ENCODE assay signal across 1 cellular context in the genomic region with DNA sequence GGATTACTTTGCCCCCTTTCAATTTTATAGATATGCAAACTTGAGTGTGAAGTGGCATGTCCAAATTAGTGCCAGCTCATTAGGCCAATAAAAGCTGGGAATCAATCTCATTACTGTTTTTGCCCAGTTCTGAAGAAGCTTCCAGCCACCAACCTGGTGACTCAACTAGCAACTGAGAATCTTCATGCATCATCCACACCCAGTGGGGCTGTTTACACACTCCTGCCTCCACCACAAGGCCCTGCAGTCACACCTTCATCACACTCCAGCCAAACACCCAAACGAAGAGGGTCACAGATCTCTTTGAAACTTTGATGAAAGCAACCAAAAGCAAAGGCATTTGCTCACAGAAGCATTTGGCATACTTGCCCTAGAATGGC.
TF ChIP-seq lines count a peak whose summit lies in the region.

No MANE protein-coding gene starts in this region.

TF ChIP-seq in A549, 52 proteins besides CTCF, POLR2A, EP300 and RAD21 (continued from another document):
- TF ChIP-seq, protein P1, sequence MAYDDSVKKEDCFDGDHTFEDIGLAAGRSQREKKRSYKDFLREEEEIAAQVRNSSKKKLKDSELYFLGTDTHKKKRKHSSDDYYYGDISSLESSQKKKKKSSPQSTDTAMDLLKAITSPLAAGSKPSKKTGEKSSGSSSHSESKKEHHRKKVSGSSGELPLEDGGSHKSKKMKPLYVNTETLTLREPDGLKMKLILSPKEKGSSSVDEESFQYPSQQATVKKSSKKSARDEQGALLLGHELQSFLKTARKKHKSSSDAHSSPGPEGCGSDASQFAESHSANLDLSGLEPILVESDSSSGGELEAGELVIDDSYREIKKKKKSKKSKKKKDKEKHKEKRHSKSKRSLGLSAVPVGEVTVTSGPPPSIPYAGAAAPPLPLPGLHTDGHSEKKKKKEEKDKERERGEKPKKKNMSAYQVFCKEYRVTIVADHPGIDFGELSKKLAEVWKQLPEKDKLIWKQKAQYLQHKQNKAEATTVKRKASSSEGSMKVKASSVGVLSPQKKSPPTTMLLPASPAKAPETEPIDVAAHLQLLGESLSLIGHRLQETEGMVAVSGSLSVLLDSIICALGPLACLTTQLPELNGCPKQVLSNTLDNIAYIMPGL (CRISPR knock-in tag; IDR thresholded peaks at IDR 0.05; ENCODE audit: borderline replicate concordance), result no peak
- TF ChIP-seq JUN (IDR thresholded peaks at IDR 0.05) (peak in 1 of 2 experiments; percentile 1; a peak in 1 of 5 replicates), NR3C1 (IDR thresholded peaks at IDR 0.05) (no peak), BHLHE40 (IDR thresholded peaks at IDR 0.05; ENCODE audit: low read depth, low read length) (no peak), SMC3 (IDR thresholded peaks at IDR 0.05) (no peak), FOSL2 (IDR thresholded peaks at IDR 0.05) (no peak), FOSL2 (CRISPR knock-in tag; IDR thresholded peaks at IDR 0.05) (peak; percentile 26), RFX5 (IDR thresholded peaks at IDR 0.05) (no peak)
- TF ChIP-seq, protein P2, sequence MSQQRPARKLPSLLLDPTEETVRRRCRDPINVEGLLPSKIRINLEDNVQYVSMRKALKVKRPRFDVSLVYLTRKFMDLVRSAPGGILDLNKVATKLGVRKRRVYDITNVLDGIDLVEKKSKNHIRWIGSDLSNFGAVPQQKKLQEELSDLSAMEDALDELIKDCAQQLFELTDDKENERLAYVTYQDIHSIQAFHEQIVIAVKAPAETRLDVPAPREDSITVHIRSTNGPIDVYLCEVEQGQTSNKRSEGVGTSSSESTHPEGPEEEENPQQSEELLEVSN (IDR thresholded peaks at IDR 0.05; ENCODE audit: borderline replicate concordance, low read depth), result no peak
- TF ChIP-seq, protein P3, sequence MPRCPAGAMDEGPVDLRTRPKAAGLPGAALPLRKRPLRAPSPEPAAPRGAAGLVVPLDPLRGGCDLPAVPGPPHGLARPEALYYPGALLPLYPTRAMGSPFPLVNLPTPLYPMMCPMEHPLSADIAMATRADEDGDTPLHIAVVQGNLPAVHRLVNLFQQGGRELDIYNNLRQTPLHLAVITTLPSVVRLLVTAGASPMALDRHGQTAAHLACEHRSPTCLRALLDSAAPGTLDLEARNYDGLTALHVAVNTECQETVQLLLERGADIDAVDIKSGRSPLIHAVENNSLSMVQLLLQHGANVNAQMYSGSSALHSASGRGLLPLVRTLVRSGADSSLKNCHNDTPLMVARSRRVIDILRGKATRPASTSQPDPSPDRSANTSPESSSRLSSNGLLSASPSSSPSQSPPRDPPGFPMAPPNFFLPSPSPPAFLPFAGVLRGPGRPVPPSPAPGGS (IDR thresholded peaks at IDR 0.05), result 0 out of 3 replicates have a peak, but pooled peaks have one; percentile 8
